In genomic region chr22:42493393-42493792, GRCh38 we compare ENCODE assay signal across 13 cellular contexts. TPM values are rescaled to one million over a fixed set of nuclear protein-coding genes. Genes with fewer than 3 reads are reported as not detected.
DNase-seq lines count a peak whose midpoint lies in the region; TF ChIP-seq lines count a peak whose summit lies in the region.
"Had no signal": no experiment of that assay in that cellular context is flagged by ENCODE, and none has a peak within 500 bp of the region (broad histone marks: within the 10 kb centered on the region; RNA-seq: fewer than 3 reads in every experiment).

No MANE protein-coding gene starts in this region.

- H3K27me3 Mint-ChIP-seq in neural progenitor cell (ENCODE audit: insufficient read depth, low read depth), result peaks cover 16% of the 10 kb centered on the region
- H3K27me3 Mint-ChIP-seq in progenitor cell of endocrine pancreas, result peaks cover 5% of the 10 kb centered on the region

- H3K27ac ChIP-seq in HUES48 (ENCODE audit: low read depth, low read length), result peak overlapping the region; percentile 14
- H3K27ac ChIP-seq in neural progenitor cell, result no peak overlapping the region
- H3K27ac ChIP-seq: A549, C4-2B had no signal

- H3K4me2 ChIP-seq in neural progenitor cell, result peak overlapping the region; percentile 5
- H3K4me2 ChIP-seq: A549 had no signal

- H3K4me3 ChIP-seq in HUES48 (ENCODE audit: low read depth, low read length) (no peak overlapping the region), neural progenitor cell (no peak overlapping the region)
- H3K4me3 ChIP-seq: A549 had no signal

- H3K4me1 Mint-ChIP-seq in neural progenitor cell (peaks cover 50% of the 10 kb centered on the region), progenitor cell of endocrine pancreas (ENCODE audit: low read depth) (peaks cover 3% of the 10 kb centered on the region)

- H3K4me3 Mint-ChIP-seq in neural progenitor cell (peak overlapping the region; percentile 58), progenitor cell of endocrine pancreas (ENCODE audit: low read depth) (no peak overlapping the region)
- H3K4me3 Mint-ChIP-seq: CD4-positive, alpha-beta memory T cell had no signal

- no peaks in the 10 kb centered on the region for H3K79me2 ChIP-seq in neural progenitor cell (ENCODE audit: low read depth)

- H2AFZ ChIP-seq in neural progenitor cell (replicated peaks), result no peak overlapping the region

- H3K4me1 ChIP-seq in HUES48 (ENCODE audit: control insufficient read depth, insufficient read depth, low read length) (peaks cover 10% of the 10 kb centered on the region), neural progenitor cell (peaks cover 7% of the 10 kb centered on the region)
- H3K4me1 ChIP-seq: A549, BE2C had no signal

- H3K27me3 ChIP-seq in HUES48 (ENCODE audit: control insufficient read depth, insufficient read depth, low read length) (no peaks in the 10 kb centered on the region), neural progenitor cell (no peaks in the 10 kb centered on the region)
- H3K27me3 ChIP-seq: BE2C had no signal

- H3K36me3 Mint-ChIP-seq in neural progenitor cell (no peaks in the 10 kb centered on the region), progenitor cell of endocrine pancreas (ENCODE audit: insufficient read depth) (no peaks in the 10 kb centered on the region)
- H3K36me3 Mint-ChIP-seq: CD4-positive, alpha-beta memory T cell had no signal

- TF ChIP-seq CTCF in neural progenitor cell (IDR thresholded peaks at IDR 0.05) (no peak), progenitor cell of endocrine pancreas (IDR thresholded peaks at IDR 0.05; ENCODE audit: unreplicated experiment) (no peak)

- H3K36me3 ChIP-seq in HUES48 (ENCODE audit: control insufficient read depth, insufficient read depth, low read length), result no peaks in the 10 kb centered on the region
- H3K36me3 ChIP-seq in neural progenitor cell, result no peaks in the 10 kb centered on the region
- H3K36me3 ChIP-seq: BE2C had no signal

- H3K27ac Mint-ChIP-seq in neural progenitor cell (peak overlapping the region; percentile 98), progenitor cell of endocrine pancreas (no peak overlapping the region)
- H3K27ac Mint-ChIP-seq: CD4-positive, alpha-beta memory T cell had no signal

- H3K9ac ChIP-seq in HUES48 (ENCODE audit: low read depth, low read length) (no peak overlapping the region), neural progenitor cell (no peak overlapping the region)

- H4K20me1 ChIP-seq in neural progenitor cell (ENCODE audit: low read depth), result no peaks in the 10 kb centered on the region

- H3K9me3 Mint-ChIP-seq in neural progenitor cell (no peaks in the 10 kb centered on the region), progenitor cell of endocrine pancreas (ENCODE audit: low read depth) (no peaks in the 10 kb centered on the region)

- H3F3A ChIP-seq in neural progenitor cell (ENCODE audit: low read depth), result peaks cover 30% of the 10 kb centered on the region

- no peaks in the 10 kb centered on the region for H3K9me3 ChIP-seq in HUES48 (ENCODE audit: control insufficient read depth, insufficient read depth, low read length)
- H3K9me3 ChIP-seq in neural progenitor cell (ENCODE audit: low read depth), result no peaks in the 10 kb centered on the region
- H3K9me3 ChIP-seq: A549, BE2C had no signal

- DNase-seq in astrocyte of the hippocampus (ENCODE audit: low read depth, low spot score), result peak; percentile 29
- DNase-seq in neural progenitor cell (ENCODE audit: low spot score), result peak; percentile 45
- no peak for DNase-seq in HUDEP-2 (lab: John Stamatoyannopoulos, UW; ENCODE audit: unreplicated experiment in 76 of 76)
- no peak for DNase-seq in NCI-H1048 (lab: John Stamatoyannopoulos, UW)
- DNase-seq in OCI-M1 (lab: John Stamatoyannopoulos, UW), result no peak
- DNase-seq in progenitor cell of endocrine pancreas (ENCODE audit: low spot score, unreplicated experiment), result no peak
- DNase-seq: BE2C; CD4-positive, alpha-beta memory T cell; DMS79 treated with DMSO at 0.1 percent for 48 hours; EL had no signal

RNA-seq across cellular contexts. Expression of gene RRP7A, which starts 26.2 kb away (rescaled TPM):
- total RNA-seq in neural progenitor cell (ENCODE audit: low replicate concordance) (15.2 and 31.9 TPM in 2 replicates), progenitor cell of endocrine pancreas (58.3 and 59.1 TPM in 2 replicates)

Comparison
In these comparisons a context has a peak if more than half of its experiments do, and no peak if none do; other contexts are left out.
1. DNase-seq: peak in astrocyte of the hippocampus (single experiment) and neural progenitor cell (single experiment); none in HUDEP-2 (0 of 76), NCI-H1048 (single experiment), OCI-M1 (single experiment) and progenitor cell of endocrine pancreas (single experiment).